In the genomic region with DNA sequence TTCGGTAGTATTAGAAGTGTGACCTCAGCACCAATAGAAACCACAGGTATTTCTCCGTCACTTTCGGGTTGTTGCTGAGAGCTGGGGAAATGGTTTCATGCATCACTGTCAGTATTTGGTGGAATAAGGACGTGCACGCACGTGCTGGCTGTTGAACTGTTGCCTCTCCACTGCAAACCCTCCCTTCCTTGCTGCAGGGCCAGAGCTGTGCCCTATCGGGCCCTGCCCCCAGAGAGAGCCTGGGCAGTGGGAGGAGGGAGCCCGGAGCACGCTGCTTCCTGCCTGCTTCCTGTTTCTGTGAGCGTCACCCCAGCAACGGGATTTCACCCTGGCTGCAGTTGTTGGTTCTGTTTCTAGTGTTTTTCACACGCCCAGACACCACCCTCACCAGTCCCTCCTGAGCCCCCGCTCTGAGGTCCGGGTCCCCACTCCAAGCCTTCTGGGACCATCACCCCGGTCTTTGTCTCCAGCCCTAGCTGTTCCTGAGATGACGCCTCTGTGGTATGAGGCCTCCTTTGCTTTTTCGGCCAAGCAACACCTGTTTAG, we compare ENCODE assay signal across 8 cellular contexts. TPM values are rescaled to one million over a fixed set of nuclear protein-coding genes. Genes with fewer than 3 reads are reported as not detected.
DNase-seq lines count a peak whose midpoint lies in the region; ATAC-seq and TF ChIP-seq lines count a peak whose summit lies in the region.

No MANE protein-coding gene starts in this region.

- TF ChIP-seq EP300 in Ishikawa (IDR thresholded peaks at IDR 0.05; ENCODE audit: borderline replicate concordance), result no peak

- H3K9me3 ChIP-seq in iPS-18a (ENCODE audit: control insufficient read depth, low read depth, low read length) (no peaks in the 10 kb centered on the region), skeletal muscle tissue (ENCODE audit: control insufficient read depth in 3 of 3, low read length in 3 of 3) (no peaks in the 10 kb centered on the region)

- peaks cover 20% of the 10 kb centered on the region for H3K4me1 ChIP-seq in iPS-18a (ENCODE audit: control insufficient read depth, low read depth, low read length)
- peaks cover 75 to 81% (median 78%) of the 10 kb centered on the region in 3 donors for H3K4me1 ChIP-seq in skeletal muscle tissue (ENCODE audit: control insufficient read depth in 3 of 3, insufficient read depth in 3 of 3, low read length in 3 of 3)

- H3K4me3 ChIP-seq in iPS-18a (ENCODE audit: low read length) (no peak overlapping the region), skeletal muscle tissue (ENCODE audit: low read length in 3 of 3) (peak overlapping the region; percentile 50 to 58 (median 57))

- DNase-seq in DMS79 (lab: John Stamatoyannopoulos, UW) (peak; percentile 42), T follicular helper cell (ENCODE audit: low read depth) (peak; percentile 85), amygdala (lab: John Stamatoyannopoulos, UW) (peak in 37 of 56 donors; percentile 27 to 77 (median 55)), NCI-H446 treated with DMSO at 0.1 percent for 48 hours (lab: John Stamatoyannopoulos, UW) (no peak)

- H3K27ac ChIP-seq in iPS-18a (ENCODE audit: low read length) (peak overlapping the region; percentile 8), skeletal muscle tissue (ENCODE audit: low read depth, low read length) (peak overlapping the region; percentile 81)

- H3K27me3 ChIP-seq in iPS-18a (ENCODE audit: control insufficient read depth, insufficient read depth, low read length), result no peaks in the 10 kb centered on the region
- H3K27me3 ChIP-seq in skeletal muscle tissue (ENCODE audit: control insufficient read depth in 3 of 3, insufficient read depth in 3 of 3, low read length in 3 of 3), result no peaks in the 10 kb centered on the region

- TF ChIP-seq RAD21 in Ishikawa (IDR thresholded peaks at IDR 0.05; ENCODE audit: low read depth), result no peak

- H3K9ac ChIP-seq in iPS-18a (ENCODE audit: low read length), result peak overlapping the region; percentile 13
- peak overlapping the region; percentile 64 to 79 (median 69) for H3K9ac ChIP-seq in skeletal muscle tissue (ENCODE audit: low read depth in 1 of 3, low read length in 3 of 3)

- H3K36me3 ChIP-seq in iPS-18a (ENCODE audit: control insufficient read depth, low read depth, low read length), result no peaks in the 10 kb centered on the region
- no peaks in the 10 kb centered on the region for H3K36me3 ChIP-seq in skeletal muscle tissue (ENCODE audit: control insufficient read depth in 3 of 3, insufficient read depth in 3 of 3, low read length in 3 of 3)

- peak; percentile 87 for ATAC-seq in GM21619 (IDR thresholded peaks at IDR 0.05; ENCODE audit: unreplicated experiment)

TF ChIP-seq in Ishikawa, 13 proteins besides CTCF, POLR2A, EP300 and RAD21:
- TF ChIP-seq, protein P1, sequence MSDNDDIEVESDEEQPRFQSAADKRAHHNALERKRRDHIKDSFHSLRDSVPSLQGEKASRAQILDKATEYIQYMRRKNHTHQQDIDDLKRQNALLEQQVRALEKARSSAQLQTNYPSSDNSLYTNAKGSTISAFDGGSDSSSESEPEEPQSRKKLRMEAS (IDR thresholded peaks at IDR 0.05), result 0 out of 2 replicates have a peak, but pooled peaks have one; percentile 43
- TF ChIP-seq TEAD4 (IDR thresholded peaks at IDR 0.05) (no peak), YY1 (IDR thresholded peaks at IDR 0.05; ENCODE audit: low read depth) (no peak), NFIC (IDR thresholded peaks at IDR 0.05) (no peak), CREB1 (IDR thresholded peaks at IDR 0.05; ENCODE audit: low read depth) (no peak), ZBTB7A (IDR thresholded peaks at IDR 0.05; ENCODE audit: low read depth) (no peak), CEBPB (IDR thresholded peaks at IDR 0.05) (no peak)
- TF ChIP-seq, protein P2, sequence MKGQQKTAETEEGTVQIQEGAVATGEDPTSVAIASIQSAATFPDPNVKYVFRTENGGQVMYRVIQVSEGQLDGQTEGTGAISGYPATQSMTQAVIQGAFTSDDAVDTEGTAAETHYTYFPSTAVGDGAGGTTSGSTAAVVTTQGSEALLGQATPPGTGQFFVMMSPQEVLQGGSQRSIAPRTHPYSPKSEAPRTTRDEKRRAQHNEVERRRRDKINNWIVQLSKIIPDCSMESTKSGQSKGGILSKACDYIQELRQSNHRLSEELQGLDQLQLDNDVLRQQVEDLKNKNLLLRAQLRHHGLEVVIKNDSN (IDR thresholded peaks at IDR 0.05), result no peak
TF ChIP-seq in Ishikawa: peak in this region for 1.

RNA-seq across cellular contexts. Expression of a gene that starts 47.4 kb away (rescaled TPM):
- total RNA-seq in skeletal muscle tissue, result 65.8 TPM
